18 cellular contexts compared by ENCODE assay signal in the genomic region with DNA sequence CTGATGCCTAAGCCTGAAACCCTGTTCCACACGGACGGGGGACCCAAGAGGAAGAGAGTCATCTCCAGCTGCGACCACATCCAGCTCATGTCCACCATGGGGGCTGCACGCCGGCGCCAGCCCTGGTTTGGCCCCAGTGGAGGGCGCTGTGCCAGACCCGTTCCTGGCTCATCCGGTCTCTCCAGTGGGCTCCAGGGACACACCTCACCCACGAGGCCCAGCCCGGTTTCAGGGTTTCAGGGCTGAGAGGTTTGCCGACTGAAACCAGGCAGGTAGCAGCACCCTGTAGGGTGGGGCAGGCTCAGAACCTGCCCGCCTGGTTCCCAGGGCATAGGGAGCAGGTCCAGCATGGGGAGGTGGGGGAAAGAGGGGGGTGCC.
DNase-seq lines count a peak whose midpoint lies in the region; ATAC-seq and TF ChIP-seq lines count a peak whose summit lies in the region.
"Had no signal": no experiment of that assay in that cellular context is flagged by ENCODE, and none has a peak within 500 bp of the region (broad histone marks: within the 10 kb centered on the region; RNA-seq: fewer than 3 reads in every experiment).

No MANE protein-coding gene starts in this region.

- intact Hi-C loops in esophagus muscularis mucosa (cut with DNase I) = no loop called here
- intact Hi-C loops in sigmoid colon (cut with DNase I) = loop anchor here (2.0 kb wide), 1 partner anchor 26 kb away; no protein-coding TSS in a partner anchor
- intact Hi-C loops in activated T-helper 2 cell treated with anti-CD3 and anti-CD28 coated beads, Interferon-gamma antibody, Interleukin-2, Interleukin-4, amounts not matched to agents 10 μg/mL and 5 μg/mL and 100 μg/mL, durations not matched to agents 14 hours and 24 hours and 36 hours (cut with micrococcal nuclease) = no loop called here

- no peaks in the 10 kb centered on the region for H3K9me3 Mint-ChIP-seq in activated T-helper 2 cell treated with anti-CD3 and anti-CD28 coated beads, Interferon-gamma antibody, Interleukin-2, Interleukin-4, amounts not matched to agents 10 μg/mL and 5 μg/mL and 100 μg/mL, durations not matched to agents 14 hours and 24 hours and 36 hours
- H3K9me3 Mint-ChIP-seq: activated B cell treated with CpG ODN at 0.5 μM for 24 hours; CD14-positive monocyte; memory B cell; stimulated activated memory B cell treated with anti-CD40 and anti-IgM and Interleukin-4, amounts not matched to agents 10 μg/mL and 1 μg/mL and 100 μg/mL, for 72 hours had no signal

- no peaks in the 10 kb centered on the region for H3K36me3 Mint-ChIP-seq in activated T-helper 2 cell treated with anti-CD3 and anti-CD28 coated beads, Interferon-gamma antibody, Interleukin-2, Interleukin-4, amounts not matched to agents 10 μg/mL and 5 μg/mL and 100 μg/mL, durations not matched to agents 14 hours and 24 hours and 36 hours (ENCODE audit: low read depth)
- H3K36me3 Mint-ChIP-seq: memory B cell; stimulated activated memory B cell treated with anti-CD40 and anti-IgM and Interleukin-4, amounts not matched to agents 10 μg/mL and 1 μg/mL and 100 μg/mL, for 72 hours had no signal

- no peak overlapping the region for H3K4me3 ChIP-seq in esophagus muscularis mucosa
- no peak overlapping the region for H3K4me3 ChIP-seq in sigmoid colon
- H3K4me3 ChIP-seq: SK-N-MC had no signal

- H3K27ac ChIP-seq in C4-2B (peak overlapping the region; percentile 76), esophagus muscularis mucosa (replicated peaks in 1 of 4) (peak overlapping the region; percentile 56 to 77 (median 61)), sigmoid colon (peak overlapping the region; percentile 69 to 92 (median 85)), caudate nucleus (ENCODE audit: low read depth, low read length) (no peak overlapping the region)
- H3K27ac ChIP-seq: SK-N-MC had no signal

- H3K27me3 Mint-ChIP-seq in activated T-helper 2 cell treated with anti-CD3 and anti-CD28 coated beads, Interferon-gamma antibody, Interleukin-2, Interleukin-4, amounts not matched to agents 10 μg/mL and 5 μg/mL and 100 μg/mL, durations not matched to agents 14 hours and 24 hours and 36 hours (ENCODE audit: low read depth) = no peaks in the 10 kb centered on the region

- DNase-seq in RPMI7951 (ENCODE audit: low read depth) (peak; percentile 61), esophagus muscularis mucosa (ENCODE audit: extremely low spot score) (no peak), sigmoid colon (no peak), caudate nucleus (lab: John Stamatoyannopoulos, UW) (no peak), globus pallidus (ENCODE audit: low spot score) (no peak)
- no peak for DNase-seq in activated T-helper 2 cell treated with anti-CD3 and anti-CD28 coated beads, Interferon-gamma antibody, Interleukin-2, Interleukin-4, amounts not matched to agents 10 μg/mL and 5 μg/mL and 100 μg/mL, durations not matched to agents 14 hours and 24 hours and 36 hours (ENCODE audit: low spot score)
- DNase-seq: activated B cell treated with CpG ODN at 0.5 μM for 24 hours; effector memory CD4-positive, alpha-beta T cell; hippocampal formation; KG1; NCI-H1694; NCI-H69 had no signal

- TF ChIP-seq EP300 in esophagus muscularis mucosa (IDR thresholded peaks at IDR 0.05) (no peak), sigmoid colon (IDR thresholded peaks at IDR 0.05) (no peak)

- WGBS in esophagus muscularis mucosa = 66% methylated on average over 4 of the region's 13 CpGs
- 40 to 68% methylated on average over 13 of the region's 13 CpGs for WGBS in sigmoid colon, 2 donors

- H3K36me3 ChIP-seq in esophagus muscularis mucosa = no peaks in the 10 kb centered on the region
- H3K36me3 ChIP-seq in sigmoid colon = no peaks in the 10 kb centered on the region

- no peak for TF ChIP-seq POLR2A in esophagus muscularis mucosa (IDR thresholded peaks at IDR 0.05; ENCODE audit: low read depth)
- TF ChIP-seq POLR2A in sigmoid colon (IDR thresholded peaks at IDR 0.05) = no peak

- H3K4me3 Mint-ChIP-seq in activated T-helper 2 cell treated with anti-CD3 and anti-CD28 coated beads, Interferon-gamma antibody, Interleukin-2, Interleukin-4, amounts not matched to agents 10 μg/mL and 5 μg/mL and 100 μg/mL, durations not matched to agents 14 hours and 24 hours and 36 hours (ENCODE audit: low read depth) = no peak overlapping the region
- H3K4me3 Mint-ChIP-seq: activated B cell treated with CpG ODN at 0.5 μM for 24 hours; CD14-positive monocyte; memory B cell; stimulated activated memory B cell treated with anti-CD40 and anti-IgM and Interleukin-4, amounts not matched to agents 10 μg/mL and 1 μg/mL and 100 μg/mL, for 72 hours had no signal

- H3K9me3 ChIP-seq in esophagus muscularis mucosa (no peaks in the 10 kb centered on the region), sigmoid colon (no peaks in the 10 kb centered on the region)

- H3K4me1 ChIP-seq in esophagus muscularis mucosa = peaks cover 53 to 100% (median 98%) of the 10 kb centered on the region in 4 donors
- H3K4me1 ChIP-seq in sigmoid colon = peaks cover 0 to 100% (median 99%) of the 10 kb centered on the region in 4 donors

- TF ChIP-seq CTCF in C4-2B (conservative IDR thresholded peaks at IDR 0.05) (no peak), esophagus muscularis mucosa (IDR thresholded peaks at IDR 0.05) (no peak), sigmoid colon (IDR thresholded peaks at IDR 0.05) (no peak)

- peaks cover 2% of the 10 kb centered on the region for H3K4me1 Mint-ChIP-seq in activated T-helper 2 cell treated with anti-CD3 and anti-CD28 coated beads, Interferon-gamma antibody, Interleukin-2, Interleukin-4, amounts not matched to agents 10 μg/mL and 5 μg/mL and 100 μg/mL, durations not matched to agents 14 hours and 24 hours and 36 hours (ENCODE audit: low read depth)
- H3K4me1 Mint-ChIP-seq: activated B cell treated with CpG ODN at 0.5 μM for 24 hours; memory B cell; stimulated activated memory B cell treated with anti-CD40 and anti-IgM and Interleukin-4, amounts not matched to agents 10 μg/mL and 1 μg/mL and 100 μg/mL, for 72 hours had no signal

- H3K27me3 ChIP-seq in esophagus muscularis mucosa (no peaks in the 10 kb centered on the region), sigmoid colon (no peaks in the 10 kb centered on the region)

- ATAC-seq in HG02763 (IDR thresholded peaks at IDR 0.05; ENCODE audit: unreplicated experiment) = no peak
- ATAC-seq: stimulated activated memory B cell treated with anti-CD40 and anti-IgM and Interleukin-4, amounts not matched to agents 10 μg/mL and 1 μg/mL and 100 μg/mL, for 72 hours had no signal

- no peak overlapping the region for H3K27ac Mint-ChIP-seq in activated T-helper 2 cell treated with anti-CD3 and anti-CD28 coated beads, Interferon-gamma antibody, Interleukin-2, Interleukin-4, amounts not matched to agents 10 μg/mL and 5 μg/mL and 100 μg/mL, durations not matched to agents 14 hours and 24 hours and 36 hours
- H3K27ac Mint-ChIP-seq: activated B cell treated with CpG ODN at 0.5 μM for 24 hours; memory B cell; stimulated activated memory B cell treated with anti-CD40 and anti-IgM and Interleukin-4, amounts not matched to agents 10 μg/mL and 1 μg/mL and 100 μg/mL, for 72 hours had no signal
